Comparison of ENCODE assay signal across 1 cellular context in the genomic region with DNA sequence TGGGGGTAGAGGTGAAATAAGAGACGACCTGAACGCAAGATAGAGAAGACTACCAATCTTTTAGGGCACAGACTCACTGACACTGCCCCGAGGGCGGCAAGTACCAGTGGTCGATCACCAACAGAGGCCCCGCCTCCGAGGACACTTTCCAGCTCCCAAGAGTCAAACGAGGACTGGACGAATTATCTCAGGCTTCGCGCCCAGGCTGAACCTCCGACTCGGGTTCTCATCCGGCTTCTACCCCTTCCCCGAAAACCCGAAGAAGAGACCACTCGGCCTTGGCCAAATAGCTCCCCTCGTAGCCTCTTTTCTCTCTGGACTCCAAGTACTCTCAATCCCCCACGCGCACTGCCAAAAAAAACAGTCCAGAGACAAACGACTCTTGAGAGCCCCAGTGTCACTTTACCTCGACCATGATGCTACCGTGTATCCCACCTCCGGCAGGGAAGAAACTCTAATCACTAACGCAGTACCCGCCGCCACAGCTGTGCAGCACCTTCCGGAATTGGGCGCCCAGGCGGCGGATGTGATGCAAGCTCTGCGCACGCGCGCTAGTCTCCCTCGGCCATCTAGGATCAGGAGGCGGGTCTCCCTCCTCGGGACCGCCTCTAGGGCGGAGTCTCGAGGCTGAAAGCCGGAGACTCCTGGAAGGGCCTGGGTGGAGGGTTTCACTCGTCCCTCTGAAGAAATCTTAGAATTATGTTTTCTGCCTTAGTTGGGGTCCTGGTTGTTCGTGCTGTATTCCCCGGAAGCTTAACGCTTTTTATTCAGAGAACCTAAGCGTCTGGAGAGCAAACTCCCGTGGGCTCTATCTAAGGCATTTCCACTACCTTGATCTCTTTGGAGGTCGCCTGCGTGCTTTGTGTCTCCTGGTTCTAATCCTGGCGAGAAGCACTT.
TF ChIP-seq lines count a peak whose summit lies in the region.

A gene (minus strand): TSS at position 507 of the 897 bp plus-strand sequence. CDS start 92 bp downstream, at position 415.

TF ChIP-seq in HepG2, 621 proteins besides CTCF, POLR2A, EP300 and RAD21 (continued from another document and continues in another):
- TF ChIP-seq, protein P1, sequence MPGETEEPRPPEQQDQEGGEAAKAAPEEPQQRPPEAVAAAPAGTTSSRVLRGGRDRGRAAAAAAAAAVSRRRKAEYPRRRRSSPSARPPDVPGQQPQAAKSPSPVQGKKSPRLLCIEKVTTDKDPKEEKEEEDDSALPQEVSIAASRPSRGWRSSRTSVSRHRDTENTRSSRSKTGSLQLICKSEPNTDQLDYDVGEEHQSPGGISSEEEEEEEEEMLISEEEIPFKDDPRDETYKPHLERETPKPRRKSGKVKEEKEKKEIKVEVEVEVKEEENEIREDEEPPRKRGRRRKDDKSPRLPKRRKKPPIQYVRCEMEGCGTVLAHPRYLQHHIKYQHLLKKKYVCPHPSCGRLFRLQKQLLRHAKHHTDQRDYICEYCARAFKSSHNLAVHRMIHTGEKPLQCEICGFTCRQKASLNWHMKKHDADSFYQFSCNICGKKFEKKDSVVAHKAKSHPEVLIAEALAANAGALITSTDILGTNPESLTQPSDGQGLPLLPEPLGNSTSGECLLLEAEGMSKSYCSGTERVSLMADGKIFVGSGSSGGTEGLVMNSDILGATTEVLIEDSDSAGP (CRISPR knock-in tag; IDR thresholded peaks at IDR 0.05; ENCODE audit: borderline replicate concordance) = peak; percentile 47; the same call in 1 of the 2 replicates
- TF ChIP-seq ZNF766 (CRISPR knock-in tag; IDR thresholded peaks at IDR 0.05; ENCODE audit: borderline replicate concordance) (no peak), HDAC1 (CRISPR knock-in tag; IDR thresholded peaks at IDR 0.05) (peak; percentile 68), CHCHD3 (CRISPR knock-in tag; IDR thresholded peaks at IDR 0.05) (no peak), ZNF263 (CRISPR knock-in tag; IDR thresholded peaks at IDR 0.05) (no peak), TBL1XR1 (IDR thresholded peaks at IDR 0.05; ENCODE audit: borderline replicate concordance, low read length, partially characterized antibody) (no peak), ZZZ3 (CRISPR knock-in tag; IDR thresholded peaks at IDR 0.05; ENCODE audit: borderline replicate concordance) (no peak), ZNF777 (CRISPR knock-in tag; IDR thresholded peaks at IDR 0.05) (no peak), ZNF274 (CRISPR knock-in tag; IDR thresholded peaks at IDR 0.05) (no peak), SPEN (CRISPR knock-in tag; IDR thresholded peaks at IDR 0.05; ENCODE audit: low read depth) (no peak), ZNF136 (CRISPR knock-in tag; IDR thresholded peaks at IDR 0.05; ENCODE audit: low read depth) (no peak), TP53 (CRISPR knock-in tag; conservative IDR thresholded peaks at IDR 0.05) (no peak), TMF1 (CRISPR knock-in tag; IDR thresholded peaks at IDR 0.05; ENCODE audit: low read depth) (no peak), MIXL1 (CRISPR knock-in tag; IDR thresholded peaks at IDR 0.05) (no peak), KLF11 (CRISPR knock-in tag; IDR thresholded peaks at IDR 0.05) (no peak), SIN3B (IDR thresholded peaks at IDR 0.05; ENCODE audit: low read length) (peak; percentile 38; the same call in 1 of the 2 replicates), MAFF (IDR thresholded peaks at IDR 0.05; ENCODE audit: low read depth, low read length) (no peak), ZMAT3 (CRISPR knock-in tag; conservative IDR thresholded peaks at IDR 0.05) (0 out of 2 replicates have a peak, but pooled peaks have one; percentile 48), BORCS8-MEF2B (CRISPR knock-in tag; IDR thresholded peaks at IDR 0.05) (no peak), ETV6 (CRISPR knock-in tag; conservative IDR thresholded peaks at IDR 0.05) (no peak; the same call in 1 of the 2 replicates), ZFX (CRISPR knock-in tag; IDR thresholded peaks at IDR 0.05; ENCODE audit: low read depth) (peak; percentile 67), HNF4G (IDR thresholded peaks at IDR 0.05; ENCODE audit: borderline replicate concordance, low read depth, low read length) (no peak), HNF4G (CRISPR knock-in tag; IDR thresholded peaks at IDR 0.05; ENCODE audit: borderline replicate concordance, low read depth) (no peak), ZIK1 (CRISPR knock-in tag; IDR thresholded peaks at IDR 0.05; ENCODE audit: borderline replicate concordance, low read depth) (no peak), ZNF605 (CRISPR knock-in tag; IDR thresholded peaks at IDR 0.05) (no peak), SP5 (CRISPR knock-in tag; IDR thresholded peaks at IDR 0.05; ENCODE audit: borderline replicate concordance, low read depth) (peak; percentile 22; the same call in 1 of the 2 replicates), ZNF253 (CRISPR knock-in tag; IDR thresholded peaks at IDR 0.05; ENCODE audit: borderline replicate concordance) (no peak), GZF1 (CRISPR knock-in tag; IDR thresholded peaks at IDR 0.05) (no peak), ZBTB20 (CRISPR knock-in tag; IDR thresholded peaks at IDR 0.05; ENCODE audit: borderline replicate concordance, low read depth) (0 out of 2 replicates have a peak, but pooled peaks have one; percentile 37), JDP2 (CRISPR knock-in tag; IDR thresholded peaks at IDR 0.05; ENCODE audit: borderline replicate concordance) (no peak), ZNF446 (CRISPR knock-in tag; IDR thresholded peaks at IDR 0.05) (no peak), TAF15 (IDR thresholded peaks at IDR 0.05; ENCODE audit: low read depth, low read length, poor library complexity, severe bottlenecking) (no peak), ZBTB21 (CRISPR knock-in tag; IDR thresholded peaks at IDR 0.05) (no peak)
- TF ChIP-seq, protein P2, sequence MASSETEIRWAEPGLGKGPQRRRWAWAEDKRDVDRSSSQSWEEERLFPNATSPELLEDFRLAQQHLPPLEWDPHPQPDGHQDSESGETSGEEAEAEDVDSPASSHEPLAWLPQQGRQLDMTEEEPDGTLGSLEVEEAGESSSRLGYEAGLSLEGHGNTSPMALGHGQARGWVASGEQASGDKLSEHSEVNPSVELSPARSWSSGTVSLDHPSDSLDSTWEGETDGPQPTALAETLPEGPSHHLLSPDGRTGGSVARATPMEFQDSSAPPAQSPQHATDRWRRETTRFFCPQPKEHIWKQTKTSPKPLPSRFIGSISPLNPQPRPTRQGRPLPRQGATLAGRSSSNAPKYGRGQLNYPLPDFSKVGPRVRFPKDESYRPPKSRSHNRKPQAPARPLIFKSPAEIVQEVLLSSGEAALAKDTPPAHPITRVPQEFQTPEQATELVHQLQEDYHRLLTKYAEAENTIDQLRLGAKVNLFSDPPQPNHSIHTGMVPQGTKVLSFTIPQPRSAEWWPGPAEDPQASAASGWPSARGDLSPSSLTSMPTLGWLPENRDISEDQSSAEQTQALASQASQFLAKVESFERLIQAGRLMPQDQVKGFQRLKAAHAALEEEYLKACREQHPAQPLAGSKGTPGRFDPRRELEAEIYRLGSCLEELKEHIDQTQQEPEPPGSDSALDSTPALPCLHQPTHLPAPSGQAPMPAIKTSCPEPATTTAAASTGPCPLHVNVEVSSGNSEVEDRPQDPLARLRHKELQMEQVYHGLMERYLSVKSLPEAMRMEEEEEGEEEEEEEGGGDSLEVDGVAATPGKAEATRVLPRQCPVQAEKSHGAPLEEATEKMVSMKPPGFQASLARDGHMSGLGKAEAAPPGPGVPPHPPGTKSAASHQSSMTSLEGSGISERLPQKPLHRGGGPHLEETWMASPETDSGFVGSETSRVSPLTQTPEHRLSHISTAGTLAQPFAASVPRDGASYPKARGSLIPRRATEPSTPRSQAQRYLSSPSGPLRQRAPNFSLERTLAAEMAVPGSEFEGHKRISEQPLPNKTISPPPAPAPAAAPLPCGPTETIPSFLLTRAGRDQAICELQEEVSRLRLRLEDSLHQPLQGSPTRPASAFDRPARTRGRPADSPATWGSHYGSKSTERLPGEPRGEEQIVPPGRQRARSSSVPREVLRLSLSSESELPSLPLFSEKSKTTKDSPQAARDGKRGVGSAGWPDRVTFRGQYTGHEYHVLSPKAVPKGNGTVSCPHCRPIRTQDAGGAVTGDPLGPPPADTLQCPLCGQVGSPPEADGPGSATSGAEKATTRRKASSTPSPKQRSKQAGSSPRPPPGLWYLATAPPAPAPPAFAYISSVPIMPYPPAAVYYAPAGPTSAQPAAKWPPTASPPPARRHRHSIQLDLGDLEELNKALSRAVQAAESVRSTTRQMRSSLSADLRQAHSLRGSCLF (CRISPR knock-in tag; IDR thresholded peaks at IDR 0.05; ENCODE audit: borderline replicate concordance) = no peak
- TF ChIP-seq, protein P3, sequence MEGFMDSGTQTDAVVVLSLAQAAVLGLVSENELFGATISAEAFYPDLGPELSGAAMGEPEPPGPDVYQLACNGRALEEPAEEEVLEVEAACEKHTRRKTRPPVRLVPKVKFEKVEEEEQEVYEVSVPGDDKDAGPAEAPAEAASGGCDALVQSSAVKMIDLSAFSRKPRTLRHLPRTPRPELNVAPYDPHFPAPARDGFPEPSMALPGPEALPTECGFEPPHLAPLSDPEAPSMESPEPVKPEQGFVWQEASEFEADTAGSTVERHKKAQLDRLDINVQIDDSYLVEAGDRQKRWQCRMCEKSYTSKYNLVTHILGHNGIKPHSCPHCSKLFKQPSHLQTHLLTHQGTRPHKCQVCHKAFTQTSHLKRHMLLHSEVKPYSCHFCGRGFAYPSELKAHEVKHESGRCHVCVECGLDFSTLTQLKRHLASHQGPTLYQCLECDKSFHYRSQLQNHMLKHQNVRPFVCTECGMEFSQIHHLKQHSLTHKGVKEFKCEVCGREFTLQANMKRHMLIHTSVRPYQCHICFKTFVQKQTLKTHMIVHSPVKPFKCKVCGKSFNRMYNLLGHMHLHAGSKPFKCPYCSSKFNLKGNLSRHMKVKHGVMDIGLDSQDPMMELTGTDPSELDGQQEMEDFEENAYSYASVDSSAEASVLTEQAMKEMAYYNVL (CRISPR knock-in tag; IDR thresholded peaks at IDR 0.05; ENCODE audit: borderline replicate concordance) = no peak
- TF ChIP-seq, protein P4, sequence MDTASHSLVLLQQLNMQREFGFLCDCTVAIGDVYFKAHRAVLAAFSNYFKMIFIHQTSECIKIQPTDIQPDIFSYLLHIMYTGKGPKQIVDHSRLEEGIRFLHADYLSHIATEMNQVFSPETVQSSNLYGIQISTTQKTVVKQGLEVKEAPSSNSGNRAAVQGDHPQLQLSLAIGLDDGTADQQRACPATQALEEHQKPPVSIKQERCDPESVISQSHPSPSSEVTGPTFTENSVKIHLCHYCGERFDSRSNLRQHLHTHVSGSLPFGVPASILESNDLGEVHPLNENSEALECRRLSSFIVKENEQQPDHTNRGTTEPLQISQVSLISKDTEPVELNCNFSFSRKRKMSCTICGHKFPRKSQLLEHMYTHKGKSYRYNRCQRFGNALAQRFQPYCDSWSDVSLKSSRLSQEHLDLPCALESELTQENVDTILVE (CRISPR knock-in tag; IDR thresholded peaks at IDR 0.05) = no peak; the same call in 1 of the 2 replicates
- TF ChIP-seq, protein P5, sequence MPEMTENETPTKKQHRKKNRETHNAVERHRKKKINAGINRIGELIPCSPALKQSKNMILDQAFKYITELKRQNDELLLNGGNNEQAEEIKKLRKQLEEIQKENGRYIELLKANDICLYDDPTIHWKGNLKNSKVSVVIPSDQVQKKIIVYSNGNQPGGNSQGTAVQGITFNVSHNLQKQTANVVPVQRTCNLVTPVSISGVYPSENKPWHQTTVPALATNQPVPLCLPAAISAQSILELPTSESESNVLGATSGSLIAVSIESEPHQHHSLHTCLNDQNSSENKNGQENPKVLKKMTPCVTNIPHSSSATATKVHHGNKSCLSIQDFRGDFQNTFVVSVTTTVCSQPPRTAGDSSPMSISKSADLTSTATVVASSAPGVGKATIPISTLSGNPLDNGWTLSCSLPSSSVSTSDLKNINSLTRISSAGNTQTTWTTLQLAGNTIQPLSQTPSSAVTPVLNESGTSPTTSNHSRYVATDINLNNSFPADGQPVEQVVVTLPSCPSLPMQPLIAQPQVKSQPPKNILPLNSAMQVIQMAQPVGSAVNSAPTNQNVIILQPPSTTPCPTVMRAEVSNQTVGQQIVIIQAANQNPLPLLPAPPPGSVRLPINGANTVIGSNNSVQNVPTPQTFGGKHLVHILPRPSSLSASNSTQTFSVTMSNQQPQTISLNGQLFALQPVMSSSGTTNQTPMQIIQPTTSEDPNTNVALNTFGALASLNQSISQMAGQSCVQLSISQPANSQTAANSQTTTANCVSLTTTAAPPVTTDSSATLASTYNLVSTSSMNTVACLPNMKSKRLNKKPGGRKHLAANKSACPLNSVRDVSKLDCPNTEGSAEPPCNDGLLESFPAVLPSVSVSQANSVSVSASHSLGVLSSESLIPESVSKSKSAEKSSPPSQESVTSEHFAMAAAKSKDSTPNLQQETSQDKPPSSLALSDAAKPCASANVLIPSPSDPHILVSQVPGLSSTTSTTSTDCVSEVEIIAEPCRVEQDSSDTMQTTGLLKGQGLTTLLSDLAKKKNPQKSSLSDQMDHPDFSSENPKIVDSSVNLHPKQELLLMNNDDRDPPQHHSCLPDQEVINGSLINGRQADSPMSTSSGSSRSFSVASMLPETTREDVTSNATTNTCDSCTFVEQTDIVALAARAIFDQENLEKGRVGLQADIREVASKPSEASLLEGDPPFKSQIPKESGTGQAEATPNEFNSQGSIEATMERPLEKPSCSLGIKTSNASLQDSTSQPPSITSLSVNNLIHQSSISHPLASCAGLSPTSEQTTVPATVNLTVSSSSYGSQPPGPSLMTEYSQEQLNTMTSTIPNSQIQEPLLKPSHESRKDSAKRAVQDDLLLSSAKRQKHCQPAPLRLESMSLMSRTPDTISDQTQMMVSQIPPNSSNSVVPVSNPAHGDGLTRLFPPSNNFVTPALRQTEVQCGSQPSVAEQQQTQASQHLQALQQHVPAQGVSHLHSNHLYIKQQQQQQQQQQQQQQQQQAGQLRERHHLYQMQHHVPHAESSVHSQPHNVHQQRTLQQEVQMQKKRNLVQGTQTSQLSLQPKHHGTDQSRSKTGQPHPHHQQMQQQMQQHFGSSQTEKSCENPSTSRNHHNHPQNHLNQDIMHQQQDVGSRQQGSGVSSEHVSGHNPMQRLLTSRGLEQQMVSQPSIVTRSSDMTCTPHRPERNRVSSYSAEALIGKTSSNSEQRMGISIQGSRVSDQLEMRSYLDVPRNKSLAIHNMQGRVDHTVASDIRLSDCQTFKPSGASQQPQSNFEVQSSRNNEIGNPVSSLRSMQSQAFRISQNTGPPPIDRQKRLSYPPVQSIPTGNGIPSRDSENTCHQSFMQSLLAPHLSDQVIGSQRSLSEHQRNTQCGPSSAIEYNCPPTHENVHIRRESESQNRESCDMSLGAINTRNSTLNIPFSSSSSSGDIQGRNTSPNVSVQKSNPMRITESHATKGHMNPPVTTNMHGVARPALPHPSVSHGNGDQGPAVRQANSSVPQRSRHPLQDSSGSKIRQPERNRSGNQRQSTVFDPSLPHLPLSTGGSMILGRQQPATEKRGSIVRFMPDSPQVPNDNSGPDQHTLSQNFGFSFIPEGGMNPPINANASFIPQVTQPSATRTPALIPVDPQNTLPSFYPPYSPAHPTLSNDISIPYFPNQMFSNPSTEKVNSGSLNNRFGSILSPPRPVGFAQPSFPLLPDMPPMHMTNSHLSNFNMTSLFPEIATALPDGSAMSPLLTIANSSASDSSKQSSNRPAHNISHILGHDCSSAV (CRISPR knock-in tag; IDR thresholded peaks at IDR 0.05; ENCODE audit: borderline replicate concordance) = no peak
- TF ChIP-seq, protein P6, sequence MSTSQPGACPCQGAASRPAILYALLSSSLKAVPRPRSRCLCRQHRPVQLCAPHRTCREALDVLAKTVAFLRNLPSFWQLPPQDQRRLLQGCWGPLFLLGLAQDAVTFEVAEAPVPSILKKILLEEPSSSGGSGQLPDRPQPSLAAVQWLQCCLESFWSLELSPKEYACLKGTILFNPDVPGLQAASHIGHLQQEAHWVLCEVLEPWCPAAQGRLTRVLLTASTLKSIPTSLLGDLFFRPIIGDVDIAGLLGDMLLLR (CRISPR knock-in tag; IDR thresholded peaks at IDR 0.05) = peak; percentile 37; the same call in 1 of the 2 replicates
